Comparison of ENCODE assay signal across 5 cellular contexts in genomic region chr5:159297300-159297699, GRCh38. TPM values are rescaled to one million over a fixed set of nuclear protein-coding genes. Genes with fewer than 3 reads are reported as not detected.
"Had no signal": no experiment of that assay in that cellular context is flagged by ENCODE, and none has a peak within 500 bp of the region (broad histone marks: within the 10 kb centered on the region; RNA-seq: fewer than 3 reads in every experiment).

No MANE protein-coding gene starts in this region.

RNA-seq across cellular contexts. Expression of gene IL12B, which starts 33.0 kb away (rescaled TPM):
- total RNA-seq: HepG2, HT-29, HT1080, IMR-90 had no signal
- polyA plus RNA-seq: HepG2, IgD-negative memory B cell had no signal
